20 cellular contexts compared by ENCODE assay signal in the genomic region with DNA sequence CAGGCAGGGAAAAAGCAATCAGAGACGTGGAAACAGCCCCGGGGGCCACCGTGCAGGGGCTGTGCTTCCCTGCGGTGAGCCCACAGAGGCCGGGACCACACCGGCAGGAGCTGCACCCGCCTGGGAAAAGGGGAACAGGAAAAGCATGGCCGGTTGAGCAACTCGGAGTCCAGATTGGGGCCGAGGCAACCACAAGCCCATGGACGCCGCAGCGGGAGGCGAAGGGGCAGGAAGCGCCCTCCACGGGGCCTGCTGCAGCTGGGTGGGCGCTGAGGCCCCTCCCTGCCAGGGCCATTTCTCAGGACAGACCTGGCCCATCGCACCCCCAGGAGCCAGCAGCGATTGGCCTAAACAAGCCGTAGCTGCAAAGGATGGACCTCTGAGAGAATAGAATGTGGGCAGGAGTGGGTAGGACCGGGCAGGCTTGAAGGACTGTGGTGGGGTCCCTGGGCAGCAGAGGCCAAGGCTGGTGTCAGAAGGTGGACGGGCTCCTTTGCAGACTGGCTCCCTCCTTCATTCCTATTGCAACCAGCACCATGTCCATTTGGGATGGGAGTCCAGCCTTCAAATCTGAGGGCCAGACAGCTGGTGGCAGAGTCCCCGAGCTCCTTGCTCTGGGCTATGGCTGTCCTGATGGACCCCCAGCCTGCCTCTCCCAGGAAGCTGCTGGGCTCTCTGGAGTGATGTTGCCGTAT. TPM values are rescaled to one million over a fixed set of nuclear protein-coding genes. Genes with fewer than 3 reads are reported as not detected.
DNase-seq lines count a peak whose midpoint lies in the region; ATAC-seq and TF ChIP-seq lines count a peak whose summit lies in the region.
"Had no signal": no experiment of that assay in that cellular context is flagged by ENCODE, and none has a peak within 500 bp of the region (broad histone marks: within the 10 kb centered on the region; RNA-seq: fewer than 3 reads in every experiment).

No MANE protein-coding gene starts in this region.

- peak overlapping the region in 5 of 6 donors; percentile 76 to 99 (median 83) for H3K27ac Mint-ChIP-seq in naive B cell
- H3K27ac Mint-ChIP-seq: activated CD4-positive, alpha-beta T cell treated with anti-CD3 and anti-CD28 coated beads for 36 hours; activated T-helper 17 cell treated with anti-CD3 and anti-CD28 coated beads, Interleukin-2, amount 50 U/mL, for 72 hours; mesothelial cell of epicardium had no signal

- WGBS in esophagus squamous epithelium, 2 donors = 61 to 69% methylated on average over 9 to 11 of the region's 24 CpGs

- H3K4me3 Mint-ChIP-seq in naive B cell = peak overlapping the region; percentile 55 to 92 (median 83)
- H3K4me3 Mint-ChIP-seq: activated CD4-positive, alpha-beta T cell treated with anti-CD3 and anti-CD28 coated beads for 36 hours; activated T-helper 17 cell treated with anti-CD3 and anti-CD28 coated beads, Interleukin-2, amount 50 U/mL, for 72 hours; mesothelial cell of epicardium had no signal

- H3K27ac ChIP-seq in esophagus squamous epithelium = no peak overlapping the region
- H3K27ac ChIP-seq: breast epithelium, stomach had no signal

- ATAC-seq in naive B cell (ENCODE audit: low read depth in 2 of 2) (no peak), GM19395 (IDR thresholded peaks at IDR 0.05; ENCODE audit: unreplicated experiment) (no peak)
- ATAC-seq: activated CD4-positive, alpha-beta T cell treated with anti-CD3 and anti-CD28 coated beads for 36 hours; activated T-helper 17 cell treated with anti-CD3 and anti-CD28 coated beads, Interleukin-2, amount 50 U/mL, for 72 hours; HCT116 had no signal

- H3K4me3 ChIP-seq in esophagus squamous epithelium = no peak overlapping the region
- H3K4me3 ChIP-seq: breast epithelium, stomach had no signal

- peaks cover 53 to 67% (median 58%) of the 10 kb centered on the region in 3 donors for H3K4me1 Mint-ChIP-seq in naive B cell
- H3K4me1 Mint-ChIP-seq: mesothelial cell of epicardium had no signal

- DNase-seq in CD1c-positive myeloid dendritic cell (ENCODE audit: extremely low spot score) (peak; percentile 72), NOMO-1 treated with DMSO at 0.1 percent for 48 hours (lab: John Stamatoyannopoulos, UW; ENCODE audit: unreplicated experiment) (peak; percentile 65), globus pallidus (ENCODE audit: low spot score) (peak; percentile 54), naive B cell (no peak), middle frontal gyrus (ENCODE audit: extremely low spot score, low spot score) (no peak), iPS-NIHi7 (ENCODE audit: extremely low spot score) (no peak), esophagus squamous epithelium (lab: John Stamatoyannopoulos, UW) (no peak)
- DNase-seq: activated CD4-positive, alpha-beta T cell treated with anti-CD3 and anti-CD28 coated beads for 36 hours; BE2C; EL; NCI-H187; NCI-H774; SK-N-SH; stimulated activated CD4-positive, alpha-beta T cell treated with anti-CD3 and anti-CD28 coated beads, Interleukin-4, amount 100 ng/mL, for 24 hours; stomach had no signal

- peaks cover 0 to 11% (median 7%) of the 10 kb centered on the region in 7 donors for H3K9me3 Mint-ChIP-seq in naive B cell
- H3K9me3 Mint-ChIP-seq: activated T-helper 17 cell treated with anti-CD3 and anti-CD28 coated beads, Interleukin-2, amount 50 U/mL, for 72 hours had no signal

- H3K36me3 Mint-ChIP-seq in naive B cell = peaks cover 7 to 9% of the 10 kb centered on the region in 2 donors
- H3K36me3 Mint-ChIP-seq: mesothelial cell of epicardium had no signal

- TF ChIP-seq CTCF in esophagus squamous epithelium (IDR thresholded peaks at IDR 0.05) = no peak

- no peak for TF ChIP-seq POLR2A in esophagus squamous epithelium (IDR thresholded peaks at IDR 0.05)

- no peaks in the 10 kb centered on the region for H3K4me1 ChIP-seq in esophagus squamous epithelium
- H3K4me1 ChIP-seq: BE2C, breast epithelium had no signal

- intact Hi-C loops in esophagus squamous epithelium (cut with DNase I) = loop anchor here (10.0 kb wide), 2 partner anchors 155 to 695 kb away; no protein-coding TSS in a partner anchor

- H3K36me3 ChIP-seq in esophagus squamous epithelium = no peaks in the 10 kb centered on the region
- H3K36me3 ChIP-seq: BE2C, breast epithelium, stomach had no signal

- peaks cover 0 to 59% (median 0%) of the 10 kb centered on the region in 4 donors for H3K27me3 ChIP-seq in esophagus squamous epithelium

- no peaks in the 10 kb centered on the region for H3K27me3 Mint-ChIP-seq in naive B cell

- H3K9me3 ChIP-seq in esophagus squamous epithelium = no peaks in the 10 kb centered on the region
- H3K9me3 ChIP-seq: breast epithelium, SK-N-SH, stomach had no signal

RNA-seq across cellular contexts. Expression of gene COX4I1, which starts 30.4 kb away (rescaled TPM):
- polyA plus RNA-seq in naive B cell (ENCODE audit: low read depth in 6 of 6) = 1,000 to 10,000 TPM in 5 of 6 donors, 100 to 1,000 TPM in 1; 943 to 1,321 (median 1,168) TPM
- 100 to 1,000 TPM; 497 to 580 (median 549) TPM for total RNA-seq in esophagus squamous epithelium

RNA-seq across cellular contexts. Expression of gene EMC8, which starts 30.6 kb away (rescaled TPM):
- 10 to 100 TPM; 18.8 to 27.7 (median 21.5) TPM for polyA plus RNA-seq in naive B cell (ENCODE audit: low read depth in 6 of 6)
- total RNA-seq in esophagus squamous epithelium = 10 to 100 TPM; 18.7 to 32.4 (median 23.9) TPM

Comparison
In these comparisons a context has a peak if more than half of its experiments do, and no peak if none do; other contexts are left out.
1. DNase-seq: peak in CD1c-positive myeloid dendritic cell (single experiment), NOMO-1 treated with DMSO at 0.1 percent for 48 hours (single experiment) and globus pallidus (single experiment); none in naive B cell (single experiment), middle frontal gyrus (single experiment), iPS-NIHi7 (single experiment) and esophagus squamous epithelium (single experiment).